Comparison of ENCODE assay signal across 13 cellular contexts in the genomic region with DNA sequence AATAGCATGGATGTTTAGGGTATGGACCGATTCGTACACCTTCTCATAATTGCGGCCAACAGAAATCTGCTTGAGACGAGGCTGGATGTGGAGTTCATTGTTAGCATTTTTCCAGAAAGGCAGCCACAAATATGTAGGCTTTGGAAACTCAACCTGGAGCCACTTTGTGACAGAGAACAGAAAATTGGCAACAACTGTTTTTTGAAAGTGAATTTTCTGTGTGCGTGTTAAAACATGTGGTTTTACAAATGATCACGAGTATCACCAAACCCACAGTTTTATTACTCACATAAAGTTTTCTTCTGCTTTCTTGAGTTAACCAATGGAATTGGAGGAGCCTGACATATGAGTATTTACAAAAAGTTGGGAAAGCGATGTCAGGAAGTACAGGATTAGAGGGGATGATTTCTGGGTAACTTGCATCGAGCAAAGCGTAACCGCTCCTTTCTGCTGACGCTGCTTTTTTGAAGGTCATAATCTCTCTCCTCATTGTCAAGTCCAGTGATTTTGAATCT.
A peak's percentile ranks its signal among the peaks of the same experiment; 100 is the strongest.
DNase-seq lines count a peak whose midpoint lies in the region; ATAC-seq and TF ChIP-seq lines count a peak whose summit lies in the region.
"Had no signal": no experiment of that assay in that cellular context is flagged by ENCODE, and none has a peak within 500 bp of the region (broad histone marks: within the 10 kb centered on the region; RNA-seq: fewer than 3 reads in every experiment).

No MANE protein-coding gene starts in this region.

- H3K36me3 ChIP-seq in vagina: no peaks in the 10 kb centered on the region
- H3K36me3 ChIP-seq in testis (ENCODE audit: low read depth, missing control alignments): no peaks in the 10 kb centered on the region

- 67 to 80% methylated on average over 11 of the region's 11 CpGs for WGBS in testis, 2 donors

- no peaks in the 10 kb centered on the region for H3K27me3 ChIP-seq in vagina
- no peaks in the 10 kb centered on the region for H3K27me3 ChIP-seq in testis

- peaks cover 4% of the 10 kb centered on the region; the same call in 1 of the 2 replicates for H3K9me3 Mint-ChIP-seq in HFFc6

- intact Hi-C loops in vagina (cut with DNase I) (no loop called here), testis (cut with DNase I; ENCODE audit: low total_unique reads) (no loop called here)

- H3K27me3 Mint-ChIP-seq in HFFc6 (ENCODE audit: insufficient read depth): peaks cover 16% of the 10 kb centered on the region
- H3K27me3 Mint-ChIP-seq: activated CD8-positive, alpha-beta T cell treated with anti-CD3 and anti-CD28 coated beads for 36 hours; activated naive CD4-positive, alpha-beta T cell treated with anti-CD3 and anti-CD28 coated beads, Interleukin-2, amount 50 U/mL, for 24 hours had no signal

- peaks cover 28% of the 10 kb centered on the region for H3K4me1 Mint-ChIP-seq in HFFc6 (ENCODE audit: low read depth)
- H3K4me1 Mint-ChIP-seq: activated naive CD4-positive, alpha-beta T cell treated with anti-CD3 and anti-CD28 coated beads, Interleukin-2, amount 50 U/mL, for 24 hours had no signal

- TF ChIP-seq POLR2A in vagina (IDR thresholded peaks at IDR 0.05): no peak
- TF ChIP-seq POLR2A in testis (IDR thresholded peaks at IDR 0.05): no peak

- DNase-seq in HFFc6 (peak; percentile 42), astrocyte of the hippocampus (ENCODE audit: low read depth, low spot score) (peak; percentile 94), foreskin melanocyte (peak; percentile 72), vagina (ENCODE audit: extremely low spot score in 2 of 2) (no peak), testis (no peak)
- no peak for DNase-seq in activated CD4-positive, CD25-positive, alpha-beta regulatory T cell (lab: John Stamatoyannopoulos, UW)
- DNase-seq: activated CD8-positive, alpha-beta T cell treated with anti-CD3 and anti-CD28 coated beads for 36 hours; effector CD4-positive, alpha-beta T cell; NCI-H2107; substantia nigra had no signal

- ATAC-seq in GM18520 (IDR thresholded peaks at IDR 0.05; ENCODE audit: unreplicated experiment): no peak
- ATAC-seq: activated CD8-positive, alpha-beta T cell treated with anti-CD3 and anti-CD28 coated beads for 36 hours had no signal

- peak overlapping the region; percentile 70 for H3K4me3 Mint-ChIP-seq in HFFc6
- H3K4me3 Mint-ChIP-seq: activated CD8-positive, alpha-beta T cell treated with anti-CD3 and anti-CD28 coated beads for 36 hours; activated naive CD4-positive, alpha-beta T cell treated with anti-CD3 and anti-CD28 coated beads, Interleukin-2, amount 50 U/mL, for 24 hours; T-helper 1 cell treated with Interleukin-12 subunit alpha and Interleukin-12 subunit beta and Interleukin-4 antibody, amounts not matched to agents 30 μg/mL and 1 μg/mL, for 36 hours had no signal

- H3K4me1 ChIP-seq in vagina (no peaks in the 10 kb centered on the region), testis (no peaks in the 10 kb centered on the region)

- H3K36me3 Mint-ChIP-seq in HFFc6 (ENCODE audit: low read depth): 0 out of 2 replicates have a peak, but pooled peaks cover 5% of the 10 kb centered on the region
- H3K36me3 Mint-ChIP-seq: activated naive CD4-positive, alpha-beta T cell treated with anti-CD3 and anti-CD28 coated beads, Interleukin-2, amount 50 U/mL, for 24 hours had no signal

- TF ChIP-seq CTCF in HFFc6 (IDR thresholded peaks at IDR 0.05): no peak
- no peak for TF ChIP-seq CTCF in vagina (IDR thresholded peaks at IDR 0.05)
- no peak for TF ChIP-seq CTCF in testis (IDR thresholded peaks at IDR 0.05)

- no peak overlapping the region for H3K4me3 ChIP-seq in vagina
- H3K4me3 ChIP-seq in testis: no peak overlapping the region

- peak overlapping the region; percentile 54 for H3K27ac ChIP-seq in vagina
- H3K27ac ChIP-seq in testis: no peak overlapping the region

- no peak overlapping the region for H3K27ac Mint-ChIP-seq in HFFc6
- H3K27ac Mint-ChIP-seq: activated CD8-positive, alpha-beta T cell treated with anti-CD3 and anti-CD28 coated beads for 36 hours; activated naive CD4-positive, alpha-beta T cell treated with anti-CD3 and anti-CD28 coated beads, Interleukin-2, amount 50 U/mL, for 24 hours; T-helper 1 cell treated with Interleukin-12 subunit alpha and Interleukin-12 subunit beta and Interleukin-4 antibody, amounts not matched to agents 30 μg/mL and 1 μg/mL, for 36 hours had no signal

- H3K9me3 ChIP-seq in vagina (no peaks in the 10 kb centered on the region), testis (no peaks in the 10 kb centered on the region)

Comparison
In these comparisons a context has a peak if more than half of its experiments do, and no peak if none do; other contexts are left out.
1. DNase-seq: peak in HFFc6 (single experiment), astrocyte of the hippocampus (single experiment) and foreskin melanocyte (single experiment); none in vagina (0 of 2), activated CD4-positive, CD25-positive, alpha-beta regulatory T cell (0 of 4) and testis (single experiment).